Comparison of ENCODE assay signal across 27 cellular contexts in the genomic region with DNA sequence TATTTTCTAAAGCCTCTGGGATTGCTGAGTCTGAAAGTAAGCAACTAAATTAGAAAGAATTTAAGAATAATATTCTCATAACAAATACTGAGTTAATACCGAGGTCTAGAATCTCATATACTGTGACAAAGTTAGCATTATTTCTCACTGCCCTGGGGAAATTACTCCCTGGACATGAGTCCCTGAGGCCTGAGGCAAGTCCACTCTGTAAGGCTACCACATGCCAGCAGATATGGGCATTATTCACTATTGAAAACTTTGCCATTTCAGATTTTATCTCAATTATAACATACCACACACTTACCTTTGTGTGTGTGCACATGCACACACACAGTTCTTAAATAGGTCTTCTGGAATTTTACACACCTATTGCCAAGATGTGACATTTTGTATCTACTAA. TPM values are rescaled to one million over a fixed set of nuclear protein-coding genes. Genes with fewer than 3 reads are reported as not detected.
DNase-seq lines count a peak whose midpoint lies in the region; ATAC-seq and TF ChIP-seq lines count a peak whose summit lies in the region.
"Had no signal": no experiment of that assay in that cellular context is flagged by ENCODE, and none has a peak within 500 bp of the region (broad histone marks: within the 10 kb centered on the region; RNA-seq: fewer than 3 reads in every experiment).

No MANE protein-coding gene starts in this region.

- H3K27ac Mint-ChIP-seq in GM23338, result peak overlapping the region; percentile 70; the same call in 1 of the 2 replicates
- no peak overlapping the region for H3K27ac Mint-ChIP-seq in activated CD4-positive, alpha-beta memory T cell treated with anti-CD3 and anti-CD28 coated beads for 36 hours
- H3K27ac Mint-ChIP-seq: CD8-positive, alpha-beta memory T cell; T-cell had no signal

- intact Hi-C loops in activated CD4-positive, alpha-beta memory T cell treated with anti-CD3 and anti-CD28 coated beads for 36 hours (cut with micrococcal nuclease), result no loop called here

- H3K27ac ChIP-seq in GM23338 (ENCODE audit: low read depth) (no peak overlapping the region), RWPE2 (ENCODE audit: poor library complexity, severe bottlenecking) (peak overlapping the region; percentile 8), epithelial cell of prostate (peak overlapping the region; percentile 18), temporal lobe (ENCODE audit: low read depth, low read length) (peak overlapping the region; percentile 90)
- H3K27ac ChIP-seq: C4-2B, HL-60, PC-9 had no signal

- POLR2A ChIA-PET in activated CD4-positive, alpha-beta memory T cell treated with anti-CD3 and anti-CD28 coated beads for 36 hours (lab: Charles Lee), result no interaction called here

- H3K4me1 Mint-ChIP-seq in GM23338, result peaks cover 24% of the 10 kb centered on the region
- H3K4me1 Mint-ChIP-seq in activated CD4-positive, alpha-beta memory T cell treated with anti-CD3 and anti-CD28 coated beads for 36 hours (ENCODE audit: low read depth), result peaks cover 28% of the 10 kb centered on the region

- no peaks in the 10 kb centered on the region for H4K20me1 ChIP-seq in GM23338 (replicated peaks; ENCODE audit: insufficient read depth)

- TF ChIP-seq CTCF in GM23338 (conservative IDR thresholded peaks at IDR 0.05; ENCODE audit: low read depth in 2 of 2) (no peak), RWPE2 (IDR thresholded peaks at IDR 0.05; ENCODE audit: poor library complexity, severe bottlenecking) (no peak)

- no peaks in the 10 kb centered on the region for H3K27me3 Mint-ChIP-seq in GM23338 (ENCODE audit: insufficient read depth, low read depth, poor library complexity)
- no peaks in the 10 kb centered on the region for H3K27me3 Mint-ChIP-seq in activated CD4-positive, alpha-beta memory T cell treated with anti-CD3 and anti-CD28 coated beads for 36 hours
- H3K27me3 Mint-ChIP-seq: CD8-positive, alpha-beta memory T cell; T-cell had no signal

- H3K4me1 ChIP-seq in GM23338 (ENCODE audit: insufficient read depth), result peaks cover 24% of the 10 kb centered on the region
- H3K4me1 ChIP-seq in RWPE2 (ENCODE audit: insufficient read depth, poor library complexity, severe bottlenecking), result peaks cover 41% of the 10 kb centered on the region

- H3K79me2 ChIP-seq in GM23338 (replicated peaks; ENCODE audit: insufficient read depth), result no peaks in the 10 kb centered on the region; the same call in 1 of the 2 replicates

- H3K9me3 ChIP-seq in RWPE2 (ENCODE audit: severe bottlenecking), result no peaks in the 10 kb centered on the region
- H3K9me3 ChIP-seq: HAP-1 had no signal

- H2AFZ ChIP-seq in GM23338, result no peak overlapping the region
- H2AFZ ChIP-seq: PC-9 had no signal

- CTCF ChIA-PET in activated CD4-positive, alpha-beta memory T cell treated with anti-CD3 and anti-CD28 coated beads for 36 hours (lab: Charles Lee), result no interaction called here

- H3K36me3 Mint-ChIP-seq in GM23338 (ENCODE audit: low read depth), result no peaks in the 10 kb centered on the region
- peaks cover 14% of the 10 kb centered on the region for H3K36me3 Mint-ChIP-seq in activated CD4-positive, alpha-beta memory T cell treated with anti-CD3 and anti-CD28 coated beads for 36 hours

- DNase-seq in GM23338 (ENCODE audit: low spot score) (no peak), RWPE2 (ENCODE audit: low spot score) (no peak), epithelial cell of prostate (ENCODE audit: low read depth, low spot score) (no peak), NCI-H2081 (lab: John Stamatoyannopoulos, UW) (no peak)
- DNase-seq in activated effector memory CD4-positive, alpha-beta T cell treated with Interleukin-2 at 50 U/mL for 16 hours, result no peak
- no peak for DNase-seq in activated CD4-positive, alpha-beta memory T cell treated with anti-CD3 and anti-CD28 coated beads for 36 hours
- DNase-seq: CD8-positive, alpha-beta memory T cell; DMS 273 treated with DMSO at 0.1 percent for 48 hours; DMS79; GF-D8; GOT3; Karpas-422; NCI-H1092 treated with DMSO at 0.1 percent for 48 hours; NCI-H1436; NCI-H187; NCI-H2107; NCI-H446; NCI-H524 treated with DMSO at 0.1 percent for 48 hours; NCI-H82; PC-9; RPMI8226; SHP77; T-cell had no signal

- H3K27me3 ChIP-seq in GM23338 (ENCODE audit: insufficient read depth) (no peaks in the 10 kb centered on the region), RWPE2 (ENCODE audit: insufficient read depth, poor library complexity, severe bottlenecking) (no peaks in the 10 kb centered on the region)

- H3K4me3 ChIP-seq in GM23338, result no peak overlapping the region
- no peak overlapping the region for H3K4me3 ChIP-seq in RWPE2 (ENCODE audit: severe bottlenecking)
- H3K4me3 ChIP-seq: HAP-1, PC-9 had no signal

- no peaks in the 10 kb centered on the region for H3K9me3 Mint-ChIP-seq in GM23338
- no peaks in the 10 kb centered on the region for H3K9me3 Mint-ChIP-seq in activated CD4-positive, alpha-beta memory T cell treated with anti-CD3 and anti-CD28 coated beads for 36 hours
- H3K9me3 Mint-ChIP-seq: CD8-positive, alpha-beta memory T cell; T-cell had no signal

- ATAC-seq in GM23338 (no peak), RWPE2 (ENCODE audit: low read depth) (no peak; the same call in 2 of the 3 replicates)
- ATAC-seq: T-cell had no signal

- H3K4me3 Mint-ChIP-seq in GM23338, result no peak overlapping the region
- no peak overlapping the region for H3K4me3 Mint-ChIP-seq in activated CD4-positive, alpha-beta memory T cell treated with anti-CD3 and anti-CD28 coated beads for 36 hours
- H3K4me3 Mint-ChIP-seq: T-cell had no signal

- H3K9me2 ChIP-seq in GM23338 (ENCODE audit: insufficient read depth), result no peaks in the 10 kb centered on the region

- no peak overlapping the region for H3K4me2 ChIP-seq in GM23338
- H3K4me2 ChIP-seq: PC-9 had no signal

- H3F3A ChIP-seq in GM23338 (replicated peaks; ENCODE audit: low read depth), result no peaks in the 10 kb centered on the region

- H3K36me3 ChIP-seq in GM23338 (ENCODE audit: insufficient read depth) (no peaks in the 10 kb centered on the region), RWPE2 (ENCODE audit: low read depth) (peaks cover 100% of the 10 kb centered on the region)
- H3K36me3 ChIP-seq: HAP-1 had no signal

TF ChIP-seq in GM23338, 12 proteins besides CTCF, POLR2A, EP300 and RAD21 (continues in another document):
- no peak for TF ChIP-seq JUNB (IDR thresholded peaks at IDR 0.05; ENCODE audit: unreplicated experiment)
- TF ChIP-seq ZNF331 (CRISPR knock-in tag; IDR thresholded peaks at IDR 0.05; ENCODE audit: low read depth), result no peak
- TF ChIP-seq, protein P1, sequence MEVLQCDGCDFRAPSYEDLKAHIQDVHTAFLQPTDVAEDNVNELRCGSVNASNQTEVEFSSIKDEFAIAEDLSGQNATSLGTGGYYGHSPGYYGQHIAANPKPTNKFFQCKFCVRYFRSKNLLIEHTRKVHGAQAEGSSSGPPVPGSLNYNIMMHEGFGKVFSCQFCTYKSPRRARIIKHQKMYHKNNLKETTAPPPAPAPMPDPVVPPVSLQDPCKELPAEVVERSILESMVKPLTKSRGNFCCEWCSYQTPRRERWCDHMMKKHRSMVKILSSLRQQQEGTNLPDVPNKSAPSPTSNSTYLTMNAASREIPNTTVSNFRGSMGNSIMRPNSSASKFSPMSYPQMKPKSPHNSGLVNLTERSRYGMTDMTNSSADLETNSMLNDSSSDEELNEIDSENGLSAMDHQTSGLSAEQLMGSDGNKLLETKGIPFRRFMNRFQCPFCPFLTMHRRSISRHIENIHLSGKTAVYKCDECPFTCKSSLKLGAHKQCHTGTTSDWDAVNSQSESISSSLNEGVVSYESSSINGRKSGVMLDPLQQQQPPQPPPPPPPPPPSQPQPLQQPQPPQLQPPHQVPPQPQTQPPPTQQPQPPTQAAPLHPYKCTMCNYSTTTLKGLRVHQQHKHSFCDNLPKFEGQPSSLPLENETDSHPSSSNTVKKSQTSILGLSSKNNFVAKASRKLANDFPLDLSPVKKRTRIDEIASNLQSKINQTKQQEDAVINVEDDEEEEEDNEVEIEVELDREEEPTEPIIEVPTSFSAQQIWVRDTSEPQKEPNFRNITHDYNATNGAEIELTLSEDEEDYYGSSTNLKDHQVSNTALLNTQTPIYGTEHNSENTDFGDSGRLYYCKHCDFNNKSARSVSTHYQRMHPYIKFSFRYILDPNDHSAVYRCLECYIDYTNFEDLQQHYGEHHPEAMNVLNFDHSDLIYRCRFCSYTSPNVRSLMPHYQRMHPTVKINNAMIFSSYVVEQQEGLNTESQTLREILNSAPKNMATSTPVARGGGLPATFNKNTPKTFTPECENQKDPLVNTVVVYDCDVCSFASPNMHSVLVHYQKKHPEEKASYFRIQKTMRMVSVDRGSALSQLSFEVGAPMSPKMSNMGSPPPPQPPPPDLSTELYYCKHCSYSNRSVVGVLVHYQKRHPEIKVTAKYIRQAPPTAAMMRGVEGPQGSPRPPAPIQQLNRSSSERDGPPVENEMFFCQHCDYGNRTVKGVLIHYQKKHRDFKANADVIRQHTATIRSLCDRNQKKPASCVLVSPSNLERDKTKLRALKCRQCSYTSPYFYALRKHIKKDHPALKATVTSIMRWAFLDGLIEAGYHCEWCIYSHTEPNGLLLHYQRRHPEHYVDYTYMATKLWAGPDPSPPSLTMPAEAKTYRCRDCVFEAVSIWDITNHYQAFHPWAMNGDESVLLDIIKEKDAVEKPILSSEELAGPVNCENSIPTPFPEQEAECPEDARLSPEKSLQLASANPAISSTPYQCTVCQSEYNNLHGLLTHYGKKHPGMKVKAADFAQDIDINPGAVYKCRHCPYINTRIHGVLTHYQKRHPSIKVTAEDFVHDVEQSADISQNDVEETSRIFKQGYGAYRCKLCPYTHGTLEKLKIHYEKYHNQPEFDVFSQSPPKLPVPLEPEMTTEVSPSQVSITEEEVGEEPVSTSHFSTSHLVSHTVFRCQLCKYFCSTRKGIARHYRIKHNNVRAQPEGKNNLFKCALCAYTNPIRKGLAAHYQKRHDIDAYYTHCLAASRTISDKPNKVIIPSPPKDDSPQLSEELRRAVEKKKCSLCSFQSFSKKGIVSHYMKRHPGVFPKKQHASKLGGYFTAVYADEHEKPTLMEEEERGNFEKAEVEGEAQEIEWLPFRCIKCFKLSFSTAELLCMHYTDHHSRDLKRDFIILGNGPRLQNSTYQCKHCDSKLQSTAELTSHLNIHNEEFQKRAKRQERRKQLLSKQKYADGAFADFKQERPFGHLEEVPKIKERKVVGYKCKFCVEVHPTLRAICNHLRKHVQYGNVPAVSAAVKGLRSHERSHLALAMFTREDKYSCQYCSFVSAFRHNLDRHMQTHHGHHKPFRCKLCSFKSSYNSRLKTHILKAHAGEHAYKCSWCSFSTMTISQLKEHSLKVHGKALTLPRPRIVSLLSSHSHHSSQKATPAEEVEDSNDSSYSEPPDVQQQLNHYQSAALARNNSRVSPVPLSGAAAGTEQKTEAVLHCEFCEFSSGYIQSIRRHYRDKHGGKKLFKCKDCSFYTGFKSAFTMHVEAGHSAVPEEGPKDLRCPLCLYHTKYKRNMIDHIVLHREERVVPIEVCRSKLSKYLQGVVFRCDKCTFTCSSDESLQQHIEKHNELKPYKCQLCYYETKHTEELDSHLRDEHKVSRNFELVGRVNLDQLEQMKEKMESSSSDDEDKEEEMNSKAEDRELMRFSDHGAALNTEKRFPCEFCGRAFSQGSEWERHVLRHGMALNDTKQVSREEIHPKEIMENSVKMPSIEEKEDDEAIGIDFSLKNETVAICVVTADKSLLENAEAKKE (CRISPR knock-in tag; IDR thresholded peaks at IDR 0.05), result no peak

RNA-seq across cellular contexts. Expression of a gene that starts 22.9 kb away (rescaled TPM):
- 17.7 and 32.6 TPM in 2 replicates for total RNA-seq in GM23338 (2014; rRNA removed; shearing (Covaris generic))
- polyA plus RNA-seq in GM23338 (2016; fragmentation: Nextera tagmentation; extraction: Ambion mirVana), result 5.8 and 7.4 TPM in 2 replicates
- total RNA-seq in temporal lobe, result 14.8 TPM
- 100 to 1,000 TPM; 127 to 132 TPM for total RNA-seq in activated CD4-positive, alpha-beta memory T cell treated with anti-CD3 and anti-CD28 coated beads for 36 hours
